22 cellular contexts compared by ENCODE assay signal in the genomic region with DNA sequence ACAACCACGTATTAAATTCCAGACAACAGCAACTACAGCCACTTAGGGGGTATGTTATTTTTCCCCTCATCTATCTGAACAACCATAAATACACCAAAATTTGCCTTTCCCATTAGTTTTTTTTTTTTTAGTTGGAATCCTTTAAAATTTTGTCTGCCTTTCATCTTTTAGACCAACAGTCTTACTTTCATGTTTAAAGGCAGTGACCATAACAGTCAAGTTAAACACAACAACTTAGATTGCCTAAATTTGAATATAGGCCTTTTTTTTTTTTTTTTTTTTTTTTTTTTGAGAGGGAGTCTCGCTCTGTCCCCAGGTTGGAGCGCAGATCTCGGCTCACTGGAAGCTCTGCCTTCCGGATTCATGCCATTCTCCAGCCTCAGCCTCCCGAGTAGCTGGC. TPM values are rescaled to one million over a fixed set of nuclear protein-coding genes. Genes with fewer than 3 reads are reported as not detected.
DNase-seq lines count a peak whose midpoint lies in the region; TF ChIP-seq lines count a peak whose summit lies in the region.
"Had no signal": no experiment of that assay in that cellular context is flagged by ENCODE, and none has a peak within 500 bp of the region (broad histone marks: within the 10 kb centered on the region; RNA-seq: fewer than 3 reads in every experiment).

No MANE protein-coding gene starts in this region.

- H2BK5ac ChIP-seq in mesenchymal stem cell (ENCODE audit: low read depth, low read length, poor library complexity, severe bottlenecking): no peak overlapping the region

- no peak overlapping the region for H4K8ac ChIP-seq in mesenchymal stem cell (ENCODE audit: low read length)

- no peak overlapping the region for H2AK5ac ChIP-seq in mesenchymal stem cell (ENCODE audit: low read length, severe bottlenecking)

- TF ChIP-seq CTCF in MCF 10A (IDR thresholded peaks at IDR 0.05; ENCODE audit: unreplicated experiment): no peak
- no peak for TF ChIP-seq CTCF in breast epithelium (IDR thresholded peaks at IDR 0.05)
- no peak for TF ChIP-seq CTCF in SU-DHL-6 (IDR thresholded peaks at IDR 0.05; ENCODE audit: insufficient read depth, low read length, poor library complexity, severe bottlenecking)
- TF ChIP-seq CTCF in type B pancreatic cell (conservative IDR thresholded peaks at IDR 0.05): no peak
- TF ChIP-seq CTCF in RWPE1 (conservative IDR thresholded peaks at IDR 0.05; ENCODE audit: low read depth): no peak

- H3K27me3 Mint-ChIP-seq in MCF 10A (ENCODE audit: insufficient read depth, unreplicated experiment) (no peaks in the 10 kb centered on the region), type B pancreatic cell (no peaks in the 10 kb centered on the region)
- H3K27me3 Mint-ChIP-seq: effector memory CD8-positive, alpha-beta T cell; IgD-negative memory B cell had no signal

- no TSS peak for BruUV-seq in MCF 10A (replicated peaks; lab: Mats Ljungman, UMichigan)

- H3K27ac Mint-ChIP-seq in MCF 10A (ENCODE audit: low read depth, unreplicated experiment) (no peak overlapping the region), type B pancreatic cell (no peak overlapping the region)
- H3K27ac Mint-ChIP-seq: activated CD8-positive, alpha-beta T cell treated with anti-CD3 and anti-CD28 coated beads, Interleukin-2, amount 10 ng/mL, durations not matched to agents 7 days and 5 days; activated naive CD4-positive, alpha-beta T cell treated with anti-CD3 and anti-CD28 coated beads for 36 hours; effector memory CD8-positive, alpha-beta T cell; IgD-negative memory B cell had no signal

- H2AFZ ChIP-seq in SU-DHL-6 (ENCODE audit: low read depth, low read length, severe bottlenecking) (no peak overlapping the region), mesenchymal stem cell (ENCODE audit: low read depth, low read length) (no peak overlapping the region)

- no peaks in the 10 kb centered on the region for H3K9me2 ChIP-seq in SU-DHL-6 (replicated peaks; ENCODE audit: insufficient read depth, low read length)
- H3K9me2 ChIP-seq: SK-N-SH had no signal

- H3K14ac ChIP-seq in mesenchymal stem cell (ENCODE audit: low read length in 2 of 2): no peak overlapping the region

- H3K4me1 ChIP-seq in breast epithelium (peaks cover 0 to 8% of the 10 kb centered on the region in 2 donors), mesenchymal stem cell (ENCODE audit: control insufficient read depth, insufficient read depth, low read depth, low read length) (peaks cover 8% of the 10 kb centered on the region)
- H3K4me1 ChIP-seq in effector memory CD4-positive, alpha-beta T cell (ENCODE audit: control insufficient read depth, insufficient read depth, low read length, poor library complexity, severe bottlenecking): peaks cover 3% of the 10 kb centered on the region

- 100% methylated on average over 6 of the region's 6 CpGs for WGBS in mesenchymal stem cell

- H3K4me2 ChIP-seq in SU-DHL-6 (ENCODE audit: low read depth, low read length, poor library complexity, severe bottlenecking): peak overlapping the region; percentile 34
- no peak overlapping the region for H3K4me2 ChIP-seq in mesenchymal stem cell (ENCODE audit: low read length, poor library complexity, severe bottlenecking)
- H3K4me2 ChIP-seq: SK-N-SH had no signal

- intact Hi-C loops in MCF 10A (cut with micrococcal nuclease): loop anchor here (10.0 kb wide), 1 partner anchor 168 kb away; no protein-coding TSS in a partner anchor
- intact Hi-C loops in breast epithelium (cut with DNase I; ENCODE audit: low total_unique reads): loop anchor here (10.0 kb wide), 1 partner anchor 98 kb away; a partner anchor contains a TSS

- H3K4ac ChIP-seq in mesenchymal stem cell (ENCODE audit: low read depth in 1 of 2, low read length in 2 of 2): no peak overlapping the region

- H2BK15ac ChIP-seq in mesenchymal stem cell (ENCODE audit: low read depth, poor library complexity, severe bottlenecking): no peak overlapping the region

- H3K9ac ChIP-seq in SU-DHL-6 (ENCODE audit: low read length) (no peak overlapping the region), mesenchymal stem cell (ENCODE audit: low read length) (peak overlapping the region; percentile 27)
- H3K9ac ChIP-seq: SK-N-SH had no signal

- no peaks in the 10 kb centered on the region for H3K79me1 ChIP-seq in mesenchymal stem cell (replicated peaks; ENCODE audit: low read length, poor library complexity, severe bottlenecking)

- H3K36me3 ChIP-seq in breast epithelium (no peaks in the 10 kb centered on the region), SU-DHL-6 (ENCODE audit: low read length) (no peaks in the 10 kb centered on the region; the same call in 1 of the 2 replicates), mesenchymal stem cell (ENCODE audit: control insufficient read depth in 1 of 2, insufficient read depth in 2 of 2, low read depth in 1 of 2, low read length in 2 of 2) (no peaks in the 10 kb centered on the region)
- H3K36me3 ChIP-seq in effector memory CD4-positive, alpha-beta T cell (ENCODE audit: control insufficient read depth, insufficient read depth, low read length): no peaks in the 10 kb centered on the region
- H3K36me3 ChIP-seq: left lung, right atrium auricular region had no signal

- peaks cover 84% of the 10 kb centered on the region for H3K79me2 ChIP-seq in SU-DHL-6 (ENCODE audit: insufficient read depth, low read length)

- H3F3A ChIP-seq in SU-DHL-6 (ENCODE audit: insufficient read depth): peaks cover 34% of the 10 kb centered on the region

- CTCF ChIA-PET in MCF 10A (lab: Yijun Ruan, JAX) (interaction anchor here (0.9 kb wide), 1 partner anchor 32 kb away, joined by 3 read pairs; no protein-coding TSS in a partner anchor), RWPE1 (lab: Yijun Ruan, JAX) (no interaction called here)

- H3K9me3 Mint-ChIP-seq in MCF 10A (ENCODE audit: unreplicated experiment) (no peaks in the 10 kb centered on the region), type B pancreatic cell (no peaks in the 10 kb centered on the region)
- H3K9me3 Mint-ChIP-seq: activated naive CD4-positive, alpha-beta T cell treated with anti-CD3 and anti-CD28 coated beads for 36 hours; effector memory CD8-positive, alpha-beta T cell; IgD-negative memory B cell had no signal

- peaks cover 37% of the 10 kb centered on the region for H3K4me1 Mint-ChIP-seq in MCF 10A (ENCODE audit: insufficient read depth, unreplicated experiment)
- H3K4me1 Mint-ChIP-seq in type B pancreatic cell (ENCODE audit: unreplicated experiment): peaks cover 28% of the 10 kb centered on the region

- no peak overlapping the region for H3K18ac ChIP-seq in mesenchymal stem cell (ENCODE audit: low read depth in 1 of 2, low read length in 2 of 2)

- H3K36me3 Mint-ChIP-seq in MCF 10A (ENCODE audit: insufficient read depth, unreplicated experiment): peaks cover 28% of the 10 kb centered on the region
- H3K36me3 Mint-ChIP-seq in type B pancreatic cell: peaks cover 3% of the 10 kb centered on the region
- H3K36me3 Mint-ChIP-seq: IgD-negative memory B cell had no signal

- H3K27ac ChIP-seq in breast epithelium (peak overlapping the region in 1 of 2 donors; percentile 48), SU-DHL-6 (ENCODE audit: low read depth, low read length) (peak overlapping the region; percentile 14; the same call in 1 of the 2 replicates), mesenchymal stem cell (ENCODE audit: low read length, poor library complexity, severe bottlenecking) (no peak overlapping the region), RWPE1 (no peak overlapping the region)
- H3K27ac ChIP-seq in effector memory CD4-positive, alpha-beta T cell (ENCODE audit: insufficient read depth, low read length, poor library complexity, severe bottlenecking): no peak overlapping the region
- H3K27ac ChIP-seq: left lung, right atrium auricular region had no signal

- H2BK12ac ChIP-seq in mesenchymal stem cell (ENCODE audit: low read length in 2 of 2): no peak overlapping the region

- no peak overlapping the region for H4K91ac ChIP-seq in mesenchymal stem cell (ENCODE audit: low read length)

- no peak overlapping the region for H3K23ac ChIP-seq in mesenchymal stem cell (ENCODE audit: low read length in 2 of 2)

- H3K27me3 ChIP-seq in breast epithelium (no peaks in the 10 kb centered on the region), SU-DHL-6 (ENCODE audit: low read length) (no peaks in the 10 kb centered on the region), mesenchymal stem cell (ENCODE audit: control insufficient read depth in 1 of 2, insufficient read depth in 1 of 2, low read length in 2 of 2) (no peaks in the 10 kb centered on the region)
- H3K27me3 ChIP-seq in effector memory CD4-positive, alpha-beta T cell (replicated peaks; ENCODE audit: control insufficient read depth, insufficient read depth, low read length, poor library complexity, severe bottlenecking): no peaks in the 10 kb centered on the region
- H3K27me3 ChIP-seq: left lung, right atrium auricular region had no signal

- DNase-seq in MCF 10A (ENCODE audit: unreplicated experiment) (no peak), breast epithelium (ENCODE audit: low spot score in 2 of 2) (no peak), mesenchymal stem cell (no peak), type B pancreatic cell (ENCODE audit: extremely low spot score, unreplicated experiment) (no peak), NCI-H2029 (lab: John Stamatoyannopoulos, UW) (no peak), RWPE1 (ENCODE audit: low spot score) (no peak)
- no peak for DNase-seq in effector memory CD4-positive, alpha-beta T cell
- DNase-seq: activated CD8-positive, alpha-beta T cell treated with anti-CD3 and anti-CD28 coated beads, Interleukin-2, amount 10 ng/mL, durations not matched to agents 7 days and 5 days; activated naive CD4-positive, alpha-beta T cell treated with anti-CD3 and anti-CD28 coated beads for 36 hours; activated T-cell treated with anti-CD3 and anti-CD28 coated beads, Interleukin-2, amount 50 U/mL, for 1 hour; effector memory CD8-positive, alpha-beta T cell; GDM1; left lung; NCI-H1694 treated with DMSO at 0.1 percent for 48 hours; NCI-H226; nucleus accumbens; SK-N-SH; stimulated activated CD8-positive, alpha-beta memory T cell treated with anti-CD3 and anti-CD28 coated beads, Interleukin-4, amount 100 ng/mL, for 48 hours; T1000 had no signal

- H3K4me3 ChIP-seq in breast epithelium (no peak overlapping the region), SU-DHL-6 (ENCODE audit: insufficient read depth, low read length, poor library complexity, severe bottlenecking) (no peak overlapping the region), mesenchymal stem cell (ENCODE audit: insufficient read depth in 1 of 2, low read depth in 1 of 2, low read length in 2 of 2) (no peak overlapping the region)
- no peak overlapping the region for H3K4me3 ChIP-seq in effector memory CD4-positive, alpha-beta T cell (ENCODE audit: insufficient read depth, low read depth, low read length, poor library complexity, severe bottlenecking)
- H3K4me3 ChIP-seq: left lung, right atrium auricular region had no signal

- H3K9me3 ChIP-seq in breast epithelium (no peaks in the 10 kb centered on the region), SU-DHL-6 (ENCODE audit: insufficient read depth, low read length) (no peaks in the 10 kb centered on the region), mesenchymal stem cell (ENCODE audit: control insufficient read depth, low read length) (no peaks in the 10 kb centered on the region)
- H3K9me3 ChIP-seq in effector memory CD4-positive, alpha-beta T cell (ENCODE audit: control insufficient read depth, low read length): no peaks in the 10 kb centered on the region
- H3K9me3 ChIP-seq: left lung, right atrium auricular region, SK-N-SH had no signal

- POLR2A ChIA-PET in MCF 10A (lab: Yijun Ruan, JAX) (interaction anchor here (1.4 to 1.9 kb wide), 2 partner anchors 11 to 25 kb away, joined by 5 to 11 read pairs; no protein-coding TSS in a partner anchor), RWPE1 (lab: Yijun Ruan, JAX; ENCODE audit: low non-redundant PET) (interaction anchor here (0.6 to 0.7 kb wide), 2 partner anchors 18 to 97 kb away, joined by 4 to 12 read pairs; no protein-coding TSS in a partner anchor)

- H2BK120ac ChIP-seq in mesenchymal stem cell (ENCODE audit: low read depth, low read length): no peak overlapping the region

- peaks cover 38% of the 10 kb centered on the region for H4K20me1 ChIP-seq in SU-DHL-6 (ENCODE audit: low read depth, low read length)

- TF ChIP-seq POLR2A in breast epithelium (IDR thresholded peaks at IDR 0.05): no peak

- H3K4me3 Mint-ChIP-seq in MCF 10A (ENCODE audit: unreplicated experiment) (peak overlapping the region; percentile 10), type B pancreatic cell (peak overlapping the region; percentile 41)
- H3K4me3 Mint-ChIP-seq: activated CD8-positive, alpha-beta T cell treated with anti-CD3 and anti-CD28 coated beads, Interleukin-2, amount 10 ng/mL, durations not matched to agents 7 days and 5 days; activated naive CD4-positive, alpha-beta T cell treated with anti-CD3 and anti-CD28 coated beads for 36 hours had no signal

RNA-seq across cellular contexts. Expression of a gene that starts 3.4 kb away (rescaled TPM):
- 105 and 116 TPM in 2 replicates for total RNA-seq in MCF 10A (2022)
- 100 to 1,000 TPM; 103 to 195 (median 114) TPM for total RNA-seq in breast epithelium
- 37.3 TPM for polyA plus RNA-seq in mesenchymal stem cell (2013, experiment 1 of 2)
- 39.5 TPM for polyA plus RNA-seq in mesenchymal stem cell (2013, experiment 2 of 2)
- total RNA-seq in type B pancreatic cell (ENCODE audit: low replicate concordance): 90.0 and 99.9 TPM in 2 replicates

RNA-seq across cellular contexts. Expression of a gene that starts 5.0 kb away (rescaled TPM):
- 17.1 and 21.1 TPM in 2 replicates for total RNA-seq in MCF 10A (2022)
- total RNA-seq in breast epithelium: 10 to 100 TPM; 20.6 to 39.4 (median 29.1) TPM
- 30.3 TPM for polyA plus RNA-seq in mesenchymal stem cell (2013, experiment 1 of 2)
- 31.9 TPM for polyA plus RNA-seq in mesenchymal stem cell (2013, experiment 2 of 2)
- total RNA-seq in type B pancreatic cell (ENCODE audit: low replicate concordance): 26.0 and 39.3 TPM in 2 replicates

RNA-seq across cellular contexts. Expression of a gene that starts 59.1 kb away (rescaled TPM):
- total RNA-seq in MCF 10A (2022): 3.9 and 4.9 TPM in 2 replicates
- 1 to 10 TPM; 2.3 to 5.7 (median 4.5) TPM for total RNA-seq in breast epithelium
- 0.28 TPM for polyA plus RNA-seq in mesenchymal stem cell (2013, experiment 1 of 2)
- polyA plus RNA-seq in mesenchymal stem cell (2013, experiment 2 of 2): 0.16 TPM
- total RNA-seq in type B pancreatic cell (ENCODE audit: low replicate concordance): 2.0 and 3.6 TPM in 2 replicates
